Comparison of ENCODE assay signal across 11 cellular contexts in genomic region chr17:34703533-34703932, GRCh38.
DNase-seq lines count a peak whose midpoint lies in the region; ATAC-seq and TF ChIP-seq lines count a peak whose summit lies in the region.
"Had no signal": no experiment of that assay in that cellular context is flagged by ENCODE, and none has a peak within 500 bp of the region (broad histone marks: within the 10 kb centered on the region; RNA-seq: fewer than 3 reads in every experiment).

No MANE protein-coding gene starts in this region.

- no peaks in the 10 kb centered on the region for H3K4me1 Mint-ChIP-seq in CD14-positive monocyte

- TF ChIP-seq CTCF in GM13976 (IDR thresholded peaks at IDR 0.05; ENCODE audit: borderline replicate concordance, control extremely low read depth, extremely low read depth, insufficient read depth, missing control alignments) = no peak
- no peak for TF ChIP-seq CTCF in CD14-positive monocyte (IDR thresholded peaks at IDR 0.05)

- H3K27me3 Mint-ChIP-seq in CD14-positive monocyte (ENCODE audit: low read depth in 3 of 3) = peaks cover 0 to 4% (median 3%) of the 10 kb centered on the region in 3 donors

- no peaks in the 10 kb centered on the region for H3K36me3 Mint-ChIP-seq in CD14-positive monocyte
- H3K36me3 Mint-ChIP-seq: activated naive CD8-positive, alpha-beta T cell had no signal

- no peak overlapping the region for H3K4me3 Mint-ChIP-seq in CD14-positive monocyte
- H3K4me3 Mint-ChIP-seq: activated naive CD8-positive, alpha-beta T cell; stimulated activated naive CD8-positive, alpha-beta T cell treated with anti-CD3 and anti-CD28 coated beads, Interleukin-15, Interleukin-2, amounts not matched to agents 100 ng/mL and 50 ng/mL, for 24 hours had no signal

- peaks cover 0 to 3% (median 0%) of the 10 kb centered on the region in 7 donors for H3K9me3 Mint-ChIP-seq in CD14-positive monocyte

- H3K27ac Mint-ChIP-seq in CD14-positive monocyte = no peak overlapping the region
- H3K27ac Mint-ChIP-seq: activated naive CD8-positive, alpha-beta T cell; stimulated activated naive CD8-positive, alpha-beta T cell treated with anti-CD3 and anti-CD28 coated beads, Interleukin-15, Interleukin-2, amounts not matched to agents 100 ng/mL and 50 ng/mL, for 24 hours had no signal

- in situ Hi-C loops in GM13976 (cut with MboI; ENCODE audit: low sequenced_read_pairs, unreplicated experiment) = no loop called here

- intact Hi-C loops in CD14-positive monocyte (cut with micrococcal nuclease) = no loop called here

- DNase-seq in Ammon's horn (ENCODE audit: low spot score) = peak; percentile 30
- DNase-seq in HuH-7 (ENCODE audit: low spot score) = peak; percentile 39
- DNase-seq in activated CD4-positive, alpha-beta T cell treated with anti-CD3 and anti-CD28 coated beads, Interleukin-2, amount 50 U/mL, for 48 hours = peak; percentile 40 to 41
- DNase-seq in iPS-NIHi7 (ENCODE audit: extremely low spot score) = peak; percentile 86
- no peak for DNase-seq in GM13976 (ENCODE audit: low spot score)
- DNase-seq in CD14-positive monocyte (ENCODE audit: low spot score) = no peak
- no peak for DNase-seq in SHP77 treated with DMSO at 0.1 percent for 48 hours (lab: John Stamatoyannopoulos, UW)
- DNase-seq: NCI-H2081 had no signal

- no peak for ATAC-seq in HG02623 (IDR thresholded peaks at IDR 0.05; ENCODE audit: unreplicated experiment)

Comparison
In these comparisons a context has a peak if more than half of its experiments do, and no peak if none do; other contexts are left out.
1. DNase-seq: peak in Ammon's horn (single experiment), HuH-7 (single experiment), activated CD4-positive, alpha-beta T cell treated with anti-CD3 and anti-CD28 coated beads, Interleukin-2, amount 50 U/mL, for 48 hours (2 of 2) and iPS-NIHi7 (single experiment); none in GM13976 (single experiment), CD14-positive monocyte (single experiment) and SHP77 treated with DMSO at 0.1 percent for 48 hours (single experiment).